In the genomic region with DNA sequence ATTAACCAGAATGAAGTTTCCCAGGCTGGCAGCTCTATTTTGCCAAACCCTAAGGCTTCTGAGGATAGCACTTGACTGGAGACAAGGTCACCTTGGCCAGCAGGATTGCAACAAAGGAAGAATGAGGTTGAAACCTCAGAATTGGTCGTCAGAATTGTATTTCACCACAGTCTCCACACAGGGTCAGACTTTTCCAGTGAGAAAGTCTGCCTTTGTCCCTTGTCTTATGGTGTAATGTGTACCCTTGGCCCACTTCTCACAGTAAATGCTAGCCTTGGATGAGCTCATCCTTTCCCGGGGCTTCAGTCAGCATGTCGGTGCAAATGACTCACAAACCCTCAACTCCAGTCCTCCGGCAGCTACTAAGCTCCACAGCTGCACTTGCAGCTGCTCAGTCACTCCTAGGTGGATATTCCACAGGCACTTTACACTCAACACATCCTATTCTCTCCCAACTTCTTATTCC, we compare ENCODE assay signal across 1 cellular context.
TF ChIP-seq lines count a peak whose summit lies in the region.

No MANE protein-coding gene starts in this region.

TF ChIP-seq in HepG2, 621 proteins besides CTCF, POLR2A, EP300 and RAD21 (continued from another document and continues in another):
- TF ChIP-seq, protein P1, sequence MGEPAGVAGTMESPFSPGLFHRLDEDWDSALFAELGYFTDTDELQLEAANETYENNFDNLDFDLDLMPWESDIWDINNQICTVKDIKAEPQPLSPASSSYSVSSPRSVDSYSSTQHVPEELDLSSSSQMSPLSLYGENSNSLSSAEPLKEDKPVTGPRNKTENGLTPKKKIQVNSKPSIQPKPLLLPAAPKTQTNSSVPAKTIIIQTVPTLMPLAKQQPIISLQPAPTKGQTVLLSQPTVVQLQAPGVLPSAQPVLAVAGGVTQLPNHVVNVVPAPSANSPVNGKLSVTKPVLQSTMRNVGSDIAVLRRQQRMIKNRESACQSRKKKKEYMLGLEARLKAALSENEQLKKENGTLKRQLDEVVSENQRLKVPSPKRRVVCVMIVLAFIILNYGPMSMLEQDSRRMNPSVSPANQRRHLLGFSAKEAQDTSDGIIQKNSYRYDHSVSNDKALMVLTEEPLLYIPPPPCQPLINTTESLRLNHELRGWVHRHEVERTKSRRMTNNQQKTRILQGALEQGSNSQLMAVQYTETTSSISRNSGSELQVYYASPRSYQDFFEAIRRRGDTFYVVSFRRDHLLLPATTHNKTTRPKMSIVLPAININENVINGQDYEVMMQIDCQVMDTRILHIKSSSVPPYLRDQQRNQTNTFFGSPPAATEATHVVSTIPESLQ (CRISPR knock-in tag; conservative IDR thresholded peaks at IDR 0.05) = no peak
- TF ChIP-seq ELF1 (CRISPR knock-in tag; IDR thresholded peaks at IDR 0.05) = no peak
- no peak for TF ChIP-seq ZBTB38 (CRISPR knock-in tag; IDR thresholded peaks at IDR 0.05)
- TF ChIP-seq ZNF24 (IDR thresholded peaks at IDR 0.05) = no peak
- TF ChIP-seq SOX6 (IDR thresholded peaks at IDR 0.05) = no peak
- TF ChIP-seq SOX6 (CRISPR knock-in tag; IDR thresholded peaks at IDR 0.05) = peak; percentile 82
- no peak for TF ChIP-seq ZNF232 (CRISPR knock-in tag; IDR thresholded peaks at IDR 0.05; ENCODE audit: borderline replicate concordance)
- TF ChIP-seq, protein P2, sequence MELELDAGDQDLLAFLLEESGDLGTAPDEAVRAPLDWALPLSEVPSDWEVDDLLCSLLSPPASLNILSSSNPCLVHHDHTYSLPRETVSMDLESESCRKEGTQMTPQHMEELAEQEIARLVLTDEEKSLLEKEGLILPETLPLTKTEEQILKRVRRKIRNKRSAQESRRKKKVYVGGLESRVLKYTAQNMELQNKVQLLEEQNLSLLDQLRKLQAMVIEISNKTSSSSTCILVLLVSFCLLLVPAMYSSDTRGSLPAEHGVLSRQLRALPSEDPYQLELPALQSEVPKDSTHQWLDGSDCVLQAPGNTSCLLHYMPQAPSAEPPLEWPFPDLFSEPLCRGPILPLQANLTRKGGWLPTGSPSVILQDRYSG (CRISPR knock-in tag; IDR thresholded peaks at IDR 0.05) = no peak
- TF ChIP-seq, protein P3, sequence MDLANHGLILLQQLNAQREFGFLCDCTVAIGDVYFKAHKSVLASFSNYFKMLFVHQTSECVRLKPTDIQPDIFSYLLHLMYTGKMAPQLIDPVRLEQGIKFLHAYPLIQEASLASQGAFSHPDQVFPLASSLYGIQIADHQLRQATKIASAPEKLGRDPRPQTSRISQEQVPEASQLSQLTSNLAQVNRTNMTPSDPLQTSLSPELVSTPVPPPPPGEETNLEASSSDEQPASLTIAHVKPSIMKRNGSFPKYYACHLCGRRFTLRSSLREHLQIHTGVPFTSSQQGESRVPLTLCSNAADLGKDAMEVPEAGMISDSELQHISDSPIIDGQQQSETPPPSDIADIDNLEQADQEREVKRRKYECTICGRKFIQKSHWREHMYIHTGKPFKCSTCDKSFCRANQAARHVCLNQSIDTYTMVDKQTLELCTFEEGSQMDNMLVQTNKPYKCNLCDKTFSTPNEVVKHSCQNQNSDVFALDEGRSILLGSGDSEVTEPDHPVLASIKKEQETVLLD (CRISPR knock-in tag; IDR thresholded peaks at IDR 0.05; ENCODE audit: low read depth) = no peak
- TF ChIP-seq RARA (CRISPR knock-in tag; IDR thresholded peaks at IDR 0.05) = peak; percentile 70
- TF ChIP-seq, protein P4, sequence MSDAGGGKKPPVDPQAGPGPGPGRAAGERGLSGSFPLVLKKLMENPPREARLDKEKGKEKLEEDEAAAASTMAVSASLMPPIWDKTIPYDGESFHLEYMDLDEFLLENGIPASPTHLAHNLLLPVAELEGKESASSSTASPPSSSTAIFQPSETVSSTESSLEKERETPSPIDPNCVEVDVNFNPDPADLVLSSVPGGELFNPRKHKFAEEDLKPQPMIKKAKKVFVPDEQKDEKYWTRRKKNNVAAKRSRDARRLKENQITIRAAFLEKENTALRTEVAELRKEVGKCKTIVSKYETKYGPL (CRISPR knock-in tag; IDR thresholded peaks at IDR 0.05) = no peak
- TF ChIP-seq ZNF747 (CRISPR knock-in tag; IDR thresholded peaks at IDR 0.05; ENCODE audit: borderline replicate concordance) = peak; percentile 34; the same call in 1 of the 2 replicates
- 0 out of 2 replicates have a peak, but pooled peaks have one; percentile 29 for TF ChIP-seq GABPB1 (CRISPR knock-in tag; IDR thresholded peaks at IDR 0.05)
- no peak for TF ChIP-seq ZNF230 (CRISPR knock-in tag; IDR thresholded peaks at IDR 0.05)
- peak; percentile 40 for TF ChIP-seq XRCC5 (optimal IDR thresholded peaks at IDR 0.05; ENCODE audit: low read length)
- peak; percentile 75 for TF ChIP-seq BCL6 (CRISPR knock-in tag; IDR thresholded peaks at IDR 0.05)
- TF ChIP-seq ZNF205 (CRISPR knock-in tag; IDR thresholded peaks at IDR 0.05) = peak; percentile 62; the same call in 1 of the 2 replicates
- no peak for TF ChIP-seq ZNF713 (CRISPR knock-in tag; IDR thresholded peaks at IDR 0.05)
- no peak for TF ChIP-seq ZNF841 (CRISPR knock-in tag; IDR thresholded peaks at IDR 0.05; ENCODE audit: borderline replicate concordance)
- TF ChIP-seq ZNF329 (CRISPR knock-in tag; IDR thresholded peaks at IDR 0.05; ENCODE audit: low read depth) = no peak
- TF ChIP-seq ETV5 (CRISPR knock-in tag; IDR thresholded peaks at IDR 0.05; ENCODE audit: borderline replicate concordance) = peak; percentile 34; the same call in 1 of the 2 replicates
- TF ChIP-seq, protein P5, sequence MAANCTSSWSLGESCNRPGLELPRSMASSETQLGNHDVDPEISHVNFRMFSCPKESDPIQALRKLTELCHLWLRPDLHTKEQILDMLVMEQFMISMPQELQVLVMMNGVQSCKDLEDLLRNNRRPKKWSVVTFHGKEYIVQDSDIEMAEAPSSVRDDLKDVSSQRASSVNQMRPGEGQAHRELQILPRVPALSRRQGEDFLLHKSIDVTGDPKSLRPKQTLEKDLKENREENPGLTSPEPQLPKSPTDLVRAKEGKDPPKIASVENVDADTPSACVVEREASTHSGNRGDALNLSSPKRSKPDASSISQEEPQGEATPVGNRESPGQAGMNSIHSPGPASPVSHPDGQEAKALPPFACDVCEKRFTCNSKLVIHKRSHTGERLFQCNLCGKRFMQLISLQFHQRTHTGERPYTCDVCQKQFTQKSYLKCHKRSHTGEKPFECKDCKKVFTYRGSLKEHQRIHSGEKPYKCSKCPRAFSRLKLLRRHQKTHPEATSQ (CRISPR knock-in tag; IDR thresholded peaks at IDR 0.05; ENCODE audit: borderline replicate concordance) = peak; percentile 55; the same call in 1 of the 2 replicates
- TF ChIP-seq FOXK1 (CRISPR knock-in tag; IDR thresholded peaks at IDR 0.05; ENCODE audit: borderline replicate concordance, low read depth) = peak; percentile 58; the same call in 1 of the 2 replicates
- no peak for TF ChIP-seq ZC3H4 (CRISPR knock-in tag; IDR thresholded peaks at IDR 0.05; ENCODE audit: borderline replicate concordance)
- no peak for TF ChIP-seq ZNF550 (CRISPR knock-in tag; IDR thresholded peaks at IDR 0.05; ENCODE audit: borderline replicate concordance)
- TF ChIP-seq, protein P6, sequence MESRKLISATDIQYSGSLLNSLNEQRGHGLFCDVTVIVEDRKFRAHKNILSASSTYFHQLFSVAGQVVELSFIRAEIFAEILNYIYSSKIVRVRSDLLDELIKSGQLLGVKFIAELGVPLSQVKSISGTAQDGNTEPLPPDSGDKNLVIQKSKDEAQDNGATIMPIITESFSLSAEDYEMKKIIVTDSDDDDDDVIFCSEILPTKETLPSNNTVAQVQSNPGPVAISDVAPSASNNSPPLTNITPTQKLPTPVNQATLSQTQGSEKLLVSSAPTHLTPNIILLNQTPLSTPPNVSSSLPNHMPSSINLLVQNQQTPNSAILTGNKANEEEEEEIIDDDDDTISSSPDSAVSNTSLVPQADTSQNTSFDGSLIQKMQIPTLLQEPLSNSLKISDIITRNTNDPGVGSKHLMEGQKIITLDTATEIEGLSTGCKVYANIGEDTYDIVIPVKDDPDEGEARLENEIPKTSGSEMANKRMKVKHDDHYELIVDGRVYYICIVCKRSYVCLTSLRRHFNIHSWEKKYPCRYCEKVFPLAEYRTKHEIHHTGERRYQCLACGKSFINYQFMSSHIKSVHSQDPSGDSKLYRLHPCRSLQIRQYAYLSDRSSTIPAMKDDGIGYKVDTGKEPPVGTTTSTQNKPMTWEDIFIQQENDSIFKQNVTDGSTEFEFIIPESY (CRISPR knock-in tag; IDR thresholded peaks at IDR 0.05) = 0 out of 2 replicates have a peak, but pooled peaks have one; percentile 20
- TF ChIP-seq NR1H2 (CRISPR knock-in tag; IDR thresholded peaks at IDR 0.05; ENCODE audit: borderline replicate concordance, low read depth) = no peak
- TF ChIP-seq, protein P7, sequence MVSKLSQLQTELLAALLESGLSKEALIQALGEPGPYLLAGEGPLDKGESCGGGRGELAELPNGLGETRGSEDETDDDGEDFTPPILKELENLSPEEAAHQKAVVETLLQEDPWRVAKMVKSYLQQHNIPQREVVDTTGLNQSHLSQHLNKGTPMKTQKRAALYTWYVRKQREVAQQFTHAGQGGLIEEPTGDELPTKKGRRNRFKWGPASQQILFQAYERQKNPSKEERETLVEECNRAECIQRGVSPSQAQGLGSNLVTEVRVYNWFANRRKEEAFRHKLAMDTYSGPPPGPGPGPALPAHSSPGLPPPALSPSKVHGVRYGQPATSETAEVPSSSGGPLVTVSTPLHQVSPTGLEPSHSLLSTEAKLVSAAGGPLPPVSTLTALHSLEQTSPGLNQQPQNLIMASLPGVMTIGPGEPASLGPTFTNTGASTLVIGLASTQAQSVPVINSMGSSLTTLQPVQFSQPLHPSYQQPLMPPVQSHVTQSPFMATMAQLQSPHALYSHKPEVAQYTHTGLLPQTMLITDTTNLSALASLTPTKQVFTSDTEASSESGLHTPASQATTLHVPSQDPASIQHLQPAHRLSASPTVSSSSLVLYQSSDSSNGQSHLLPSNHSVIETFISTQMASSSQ (IDR thresholded peaks at IDR 0.05; ENCODE audit: low read depth) = peak; percentile 67; the same call in 1 of the 2 replicates
- TF ChIP-seq, protein P7 (CRISPR knock-in tag; IDR thresholded peaks at IDR 0.05; ENCODE audit: borderline replicate concordance) = peak; percentile 41; the same call in 1 of the 2 replicates
- TF ChIP-seq ARNT2 (CRISPR knock-in tag; IDR thresholded peaks at IDR 0.05; ENCODE audit: low read depth) = no peak
- peak; percentile 77; the same call in 1 of the 2 replicates for TF ChIP-seq HMG20A (CRISPR knock-in tag; IDR thresholded peaks at IDR 0.05; ENCODE audit: borderline replicate concordance)
- no peak for TF ChIP-seq ZNF720 (CRISPR knock-in tag; IDR thresholded peaks at IDR 0.05)
- peak; percentile 76 for TF ChIP-seq HNF4A (CRISPR knock-in tag; IDR thresholded peaks at IDR 0.05)
- TF ChIP-seq CBX5 (CRISPR knock-in tag; IDR thresholded peaks at IDR 0.05; ENCODE audit: borderline replicate concordance) = peak; percentile 56; the same call in 1 of the 2 replicates
- TF ChIP-seq ZNF235 (CRISPR knock-in tag; IDR thresholded peaks at IDR 0.05; ENCODE audit: borderline replicate concordance) = no peak
- TF ChIP-seq ZKSCAN8 (CRISPR knock-in tag; IDR thresholded peaks at IDR 0.05; ENCODE audit: borderline replicate concordance) = no peak
- TF ChIP-seq FLYWCH1 (CRISPR knock-in tag; IDR thresholded peaks at IDR 0.05) = no peak
- TF ChIP-seq ASH2L (IDR thresholded peaks at IDR 0.05; ENCODE audit: insufficient read length, low read depth, low read length) = peak; percentile 65
- TF ChIP-seq, protein P8, sequence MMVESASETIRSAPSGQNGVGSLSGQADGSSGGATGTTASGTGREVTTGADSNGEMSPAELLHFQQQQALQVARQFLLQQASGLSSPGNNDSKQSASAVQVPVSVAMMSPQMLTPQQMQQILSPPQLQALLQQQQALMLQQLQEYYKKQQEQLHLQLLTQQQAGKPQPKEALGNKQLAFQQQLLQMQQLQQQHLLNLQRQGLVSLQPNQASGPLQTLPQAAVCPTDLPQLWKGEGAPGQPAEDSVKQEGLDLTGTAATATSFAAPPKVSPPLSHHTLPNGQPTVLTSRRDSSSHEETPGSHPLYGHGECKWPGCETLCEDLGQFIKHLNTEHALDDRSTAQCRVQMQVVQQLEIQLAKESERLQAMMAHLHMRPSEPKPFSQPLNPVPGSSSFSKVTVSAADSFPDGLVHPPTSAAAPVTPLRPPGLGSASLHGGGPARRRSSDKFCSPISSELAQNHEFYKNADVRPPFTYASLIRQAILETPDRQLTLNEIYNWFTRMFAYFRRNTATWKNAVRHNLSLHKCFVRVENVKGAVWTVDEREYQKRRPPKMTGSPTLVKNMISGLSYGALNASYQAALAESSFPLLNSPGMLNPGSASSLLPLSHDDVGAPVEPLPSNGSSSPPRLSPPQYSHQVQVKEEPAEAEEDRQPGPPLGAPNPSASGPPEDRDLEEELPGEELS (CRISPR knock-in tag; IDR thresholded peaks at IDR 0.05) = 0 out of 2 replicates have a peak, but pooled peaks have one; percentile 16
- TF ChIP-seq, protein P9, sequence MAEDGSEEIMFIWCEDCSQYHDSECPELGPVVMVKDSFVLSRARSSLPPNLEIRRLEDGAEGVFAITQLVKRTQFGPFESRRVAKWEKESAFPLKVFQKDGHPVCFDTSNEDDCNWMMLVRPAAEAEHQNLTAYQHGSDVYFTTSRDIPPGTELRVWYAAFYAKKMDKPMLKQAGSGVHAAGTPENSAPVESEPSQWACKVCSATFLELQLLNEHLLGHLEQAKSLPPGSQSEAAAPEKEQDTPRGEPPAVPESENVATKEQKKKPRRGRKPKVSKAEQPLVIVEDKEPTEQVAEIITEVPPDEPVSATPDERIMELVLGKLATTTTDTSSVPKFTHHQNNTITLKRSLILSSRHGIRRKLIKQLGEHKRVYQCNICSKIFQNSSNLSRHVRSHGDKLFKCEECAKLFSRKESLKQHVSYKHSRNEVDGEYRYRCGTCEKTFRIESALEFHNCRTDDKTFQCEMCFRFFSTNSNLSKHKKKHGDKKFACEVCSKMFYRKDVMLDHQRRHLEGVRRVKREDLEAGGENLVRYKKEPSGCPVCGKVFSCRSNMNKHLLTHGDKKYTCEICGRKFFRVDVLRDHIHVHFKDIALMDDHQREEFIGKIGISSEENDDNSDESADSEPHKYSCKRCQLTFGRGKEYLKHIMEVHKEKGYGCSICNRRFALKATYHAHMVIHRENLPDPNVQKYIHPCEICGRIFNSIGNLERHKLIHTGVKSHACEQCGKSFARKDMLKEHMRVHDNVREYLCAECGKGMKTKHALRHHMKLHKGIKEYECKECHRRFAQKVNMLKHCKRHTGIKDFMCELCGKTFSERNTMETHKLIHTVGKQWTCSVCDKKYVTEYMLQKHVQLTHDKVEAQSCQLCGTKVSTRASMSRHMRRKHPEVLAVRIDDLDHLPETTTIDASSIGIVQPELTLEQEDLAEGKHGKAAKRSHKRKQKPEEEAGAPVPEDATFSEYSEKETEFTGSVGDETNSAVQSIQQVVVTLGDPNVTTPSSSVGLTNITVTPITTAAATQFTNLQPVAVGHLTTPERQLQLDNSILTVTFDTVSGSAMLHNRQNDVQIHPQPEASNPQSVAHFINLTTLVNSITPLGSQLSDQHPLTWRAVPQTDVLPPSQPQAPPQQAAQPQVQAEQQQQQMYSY (CRISPR knock-in tag; IDR thresholded peaks at IDR 0.05) = 0 out of 2 replicates have a peak, but pooled peaks have one; percentile 12
